1 cellular context compared by ENCODE assay signal in genomic region chr10:119274519-119275045, GRCh38.
TF ChIP-seq lines count a peak whose summit lies in the region.

No MANE protein-coding gene starts in this region.

TF ChIP-seq in IMR-90, 13 proteins besides CTCF, POLR2A, EP300 and RAD21 (continued from another document):
- TF ChIP-seq SMC3 (IDR thresholded peaks at IDR 0.05; ENCODE audit: low read depth, low read length) (no peak), ELK1 (IDR thresholded peaks at IDR 0.05; ENCODE audit: borderline replicate concordance, low read depth, low read length) (no peak)
